ENCODE assay signal across 8 cellular contexts in genomic region chr3:66220602-66221377, GRCh38. TPM values are rescaled to one million over a fixed set of nuclear protein-coding genes. Genes with fewer than 3 reads are reported as not detected.
A peak's percentile ranks its signal among the peaks of the same experiment; 100 is the strongest.
DNase-seq lines count a peak whose midpoint lies in the region; TF ChIP-seq lines count a peak whose summit lies in the region.

Gene SLC25A26, plus strand, starts transcription at chr3:66221001. Its CDS starts 94 bp downstream, at chr3:66221095.

- H2AFZ ChIP-seq in MM.1S (ENCODE audit: low read length) = peak within 1 kb of the TSS; percentile 66
- H2AFZ ChIP-seq in neural cell (ENCODE audit: low read depth, low read length) = peak within 1 kb of the TSS; percentile 80

- in situ Hi-C loops in HAP-1 (cut with MboI; ENCODE audit: low sequenced_read_pairs) = no loop called here

- H3K4me2 ChIP-seq in MM.1S (ENCODE audit: low read depth, low read length) (peak within 1 kb of the TSS; percentile 79), neural cell (ENCODE audit: low read length) (peak within 1 kb of the TSS; percentile 68)

- H3K36me3 ChIP-seq in ES-I3 (ENCODE audit: insufficient read depth, low read length) (no peaks in the 10 kb centered on the region; the same call in 1 of the 2 replicates), HAP-1 (replicated peaks) (no peaks in the 10 kb centered on the region), MM.1S (replicated peaks; ENCODE audit: insufficient read depth, low read length) (no peaks in the 10 kb centered on the region), neural cell (ENCODE audit: insufficient read depth, low read length) (no peaks in the 10 kb centered on the region), stomach (peaks cover 0 to 32% (median 18%) of the 10 kb centered on the region in 4 donors)

- intact Hi-C loops in stomach (cut with DNase I; ENCODE audit: low total_unique reads) = no loop called here

- peak; percentile 30 for TF ChIP-seq EP300 in neural cell (conservative IDR thresholded peaks at IDR 0.05; ENCODE audit: poor library complexity, severe bottlenecking)
- TF ChIP-seq EP300 in stomach (IDR thresholded peaks at IDR 0.05) = no peak

- H3F3A ChIP-seq in MM.1S (ENCODE audit: insufficient read depth, low read length) (peaks cover 8% of the 10 kb centered on the region; the same call in 1 of the 2 replicates), neural cell (ENCODE audit: insufficient read depth, low read length, poor library complexity, severe bottlenecking) (no peaks in the 10 kb centered on the region)

- peaks cover 11% of the 10 kb centered on the region; the same call in 1 of the 2 replicates for H3K79me2 ChIP-seq in MM.1S (ENCODE audit: low read length)
- no peaks in the 10 kb centered on the region for H3K79me2 ChIP-seq in neural cell (replicated peaks; ENCODE audit: insufficient read depth, low read length)

- H3K4me3 ChIP-seq in HAP-1 (peak within 1 kb of the TSS; percentile 71), MM.1S (ENCODE audit: low read length) (peak within 1 kb of the TSS; percentile 83), neural cell (ENCODE audit: low read length) (peak within 1 kb of the TSS; percentile 80), stomach (peak within 1 kb of the TSS; percentile 69 to 83 (median 78))

- TF ChIP-seq POLR2A in stomach (IDR thresholded peaks at IDR 0.05) = peak in 1 of 4 donors; percentile 5

- H3K9ac ChIP-seq in ES-I3 (ENCODE audit: low read depth, low read length) (peak within 1 kb of the TSS; percentile 78), MM.1S (ENCODE audit: low read length) (peak within 1 kb of the TSS; percentile 74), neural cell (ENCODE audit: low read length) (peak within 1 kb of the TSS; percentile 65)

- no peaks in the 10 kb centered on the region for H3K9me2 ChIP-seq in MM.1S (replicated peaks; ENCODE audit: insufficient read depth, low read length)
- H3K9me2 ChIP-seq in neural cell (ENCODE audit: insufficient read depth, low read length) = no peaks in the 10 kb centered on the region

- DNase-seq in HAP-1 (ENCODE audit: low spot score in 2 of 2) = peak; percentile 92 to 97
- peak; percentile 97 for DNase-seq in MM.1S
- peak; percentile 83 for DNase-seq in SIG-M5 (lab: John Stamatoyannopoulos, UW)
- peak; percentile 84 for DNase-seq in activated gamma-delta T cell (lab: John Stamatoyannopoulos, UW)
- peak; percentile 82 for DNase-seq in fibroblast of the conjunctiva (ENCODE audit: low read depth)
- DNase-seq in stomach = peak; percentile 97

- H4K20me1 ChIP-seq in MM.1S (ENCODE audit: insufficient read depth, low read length) (no peaks in the 10 kb centered on the region), neural cell (ENCODE audit: insufficient read depth) (no peaks in the 10 kb centered on the region)

- no peaks in the 10 kb centered on the region for H3K9me3 ChIP-seq in ES-I3 (ENCODE audit: control insufficient read depth, insufficient read depth, low read length)
- H3K9me3 ChIP-seq in HAP-1 = no peaks in the 10 kb centered on the region
- H3K9me3 ChIP-seq in MM.1S (replicated peaks; ENCODE audit: insufficient read depth, low read length) = no peaks in the 10 kb centered on the region
- H3K9me3 ChIP-seq in neural cell (ENCODE audit: low read length) = no peaks in the 10 kb centered on the region
- no peaks in the 10 kb centered on the region for H3K9me3 ChIP-seq in stomach

- TF ChIP-seq RAD21 in neural cell (conservative IDR thresholded peaks at IDR 0.05) = peak; percentile 48

- WGBS in stomach, 5 donors = 0 to 1% (median 0%) methylated on average over 46 to 56 of the region's 56 CpGs

- H3K27me3 ChIP-seq in HAP-1 (ENCODE audit: low read depth) (no peaks in the 10 kb centered on the region), MM.1S (replicated peaks; ENCODE audit: insufficient read depth, low read length) (no peaks in the 10 kb centered on the region), neural cell (ENCODE audit: insufficient read depth, low read depth, low read length) (no peaks in the 10 kb centered on the region), stomach (no peaks in the 10 kb centered on the region)

- H3K27ac ChIP-seq in MM.1S (ENCODE audit: low read length) (peak within 1 kb of the TSS; percentile 73; the same call in 1 of the 2 replicates), neural cell (ENCODE audit: low read length) (peak within 1 kb of the TSS; percentile 14), stomach (peak within 1 kb of the TSS; percentile 73 to 85 (median 77))

- no peaks in the 10 kb centered on the region for H3K4me1 ChIP-seq in ES-I3 (ENCODE audit: insufficient read depth, low read length)
- peaks cover 7% of the 10 kb centered on the region; the same call in 1 of the 2 replicates for H3K4me1 ChIP-seq in HAP-1
- H3K4me1 ChIP-seq in MM.1S (ENCODE audit: low read length) = 0 out of 2 replicates have a peak, but pooled peaks cover 6% of the 10 kb centered on the region
- peaks cover 0 to 19% (median 15%) of the 10 kb centered on the region in 4 donors for H3K4me1 ChIP-seq in stomach

- no peak for TF ChIP-seq CTCF in MM.1S (IDR thresholded peaks at IDR 0.05; ENCODE audit: low read length)
- peak; percentile 15 for TF ChIP-seq CTCF in neural cell (IDR thresholded peaks at IDR 0.05; ENCODE audit: poor library complexity, severe bottlenecking)
- TF ChIP-seq CTCF in stomach (IDR thresholded peaks at IDR 0.05) = peak in 1 of 7 experiments; percentile 9

TF ChIP-seq in neural cell, 6 proteins besides CTCF, POLR2A, EP300 and RAD21:
- TF ChIP-seq REST (IDR thresholded peaks at IDR 0.05; ENCODE audit: borderline replicate concordance) = peak; percentile 55
- TF ChIP-seq TAF1 (IDR thresholded peaks at IDR 0.05; ENCODE audit: low read depth) = peak; percentile 69
- peak; percentile 100 for TF ChIP-seq MXI1 (conservative IDR thresholded peaks at IDR 0.05; ENCODE audit: poor library complexity, severe bottlenecking)
- TF ChIP-seq EZH2 (IDR thresholded peaks at IDR 0.05; ENCODE audit: borderline replicate concordance, insufficient read depth, low read length, poor library complexity, severe bottlenecking) = no peak
- TF ChIP-seq POLR2AphosphoS5 (IDR thresholded peaks at IDR 0.05) = peak; percentile 82
- peak; percentile 51 for TF ChIP-seq SMC3 (conservative IDR thresholded peaks at IDR 0.05; ENCODE audit: poor library complexity)

RNA-seq across cellular contexts. Expression of gene SLC25A26, which starts in this region (rescaled TPM):
- polyA plus RNA-seq in neural cell (21.0 and 30.7 TPM in 2 replicates), stomach (10 to 100 TPM; 15.8 to 26.6 (median 18.6) TPM)
- polyA minus RNA-seq in neural cell = 10.9 and 14.1 TPM in 2 replicates
- total RNA-seq in stomach = 10 to 100 TPM in 2 of 5 donors, 1 to 10 TPM in 3; 1.2 to 25.3 (median 9.8) TPM

Comparison
In these comparisons a context has a peak if more than half of its experiments do, and no peak if none do; other contexts are left out.
1. Peak in every context shown above with its lines: DNase-seq, H3K4me3 ChIP-seq and H3K27ac ChIP-seq.
2. H3K27ac ChIP-seq: peak in every context shown above with its lines; median percentile 77 in stomach; 73 in MM.1S; 14 in neural cell.